9 cellular contexts compared by ENCODE assay signal in the genomic region with DNA sequence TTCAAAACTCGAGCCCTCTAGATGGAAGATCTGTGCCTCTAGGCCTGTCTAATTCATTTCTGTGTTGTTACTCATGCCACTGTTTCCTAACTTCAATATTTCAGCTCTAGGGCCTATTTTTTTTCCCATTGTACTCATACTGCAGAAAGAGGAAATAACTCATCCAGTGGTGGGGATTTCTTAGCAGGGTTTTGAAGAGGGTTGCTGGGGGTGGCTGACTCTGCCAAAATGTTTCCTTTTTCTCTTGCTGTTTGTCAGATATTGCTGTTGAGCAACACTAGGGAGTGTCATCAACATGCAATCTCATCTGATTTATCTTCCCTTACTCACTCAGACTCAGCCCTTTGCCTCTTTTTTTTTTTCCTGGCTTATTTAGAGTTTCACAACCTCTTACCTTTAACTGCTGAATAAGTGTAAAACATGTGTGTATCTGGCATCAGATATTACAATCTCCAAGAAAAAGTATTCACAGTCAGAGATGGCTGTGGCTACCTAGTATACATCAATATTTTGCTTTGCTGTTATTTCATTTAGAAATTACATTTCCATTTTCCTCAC.
DNase-seq lines count a peak whose midpoint lies in the region; ATAC-seq and TF ChIP-seq lines count a peak whose summit lies in the region.
"Had no signal": no experiment of that assay in that cellular context is flagged by ENCODE, and none has a peak within 500 bp of the region (broad histone marks: within the 10 kb centered on the region; RNA-seq: fewer than 3 reads in every experiment).

No MANE protein-coding gene starts in this region.

- H3K4me1 Mint-ChIP-seq in MCF 10A (ENCODE audit: insufficient read depth, unreplicated experiment), result peaks cover 17% of the 10 kb centered on the region
- peaks cover 14% of the 10 kb centered on the region for H3K4me1 Mint-ChIP-seq in stimulated activated effector memory CD8-positive, alpha-beta T cell treated with anti-CD3 and anti-CD28 coated beads, Interleukin-12 subunit alpha, Interleukin-12 subunit beta, amount 100 ng/mL, for 72 hours

- POLR2A ChIA-PET in SK-N-SH (lab: Yijun Ruan, JAX) (no interaction called here), MCF 10A (lab: Yijun Ruan, JAX) (interaction anchor here (0.6 to 8.3 kb wide), 21 partner anchors 11 to 362 kb away, joined by 3 to 138 read pairs (median 5); partner anchors contain the start of genes DUSP6 and GALNT4)

- no peak overlapping the region for H3K4me3 ChIP-seq in SK-N-SH (ENCODE audit: low read depth in 2 of 2, low read length in 1 of 2)

- no peaks in the 10 kb centered on the region for H3K9me2 ChIP-seq in SK-N-SH

- WGBS in SK-N-SH (ENCODE audit: low lambda C conversion rate), result 13% methylated on average over 1 of the region's 1 CpG

- no peaks in the 10 kb centered on the region for H3K27me3 Mint-ChIP-seq in MCF 10A (ENCODE audit: insufficient read depth, unreplicated experiment)

- peaks cover 11 to 42% of the 10 kb centered on the region in 2 experiments for H3K4me1 ChIP-seq in SK-N-SH (ENCODE audit: control insufficient read depth in 1 of 2, insufficient read depth in 2 of 2, low read depth in 1 of 2, low read length in 1 of 2)

- H2AFZ ChIP-seq in SK-N-SH (ENCODE audit: low read depth), result no peak overlapping the region; the same call in 1 of the 2 replicates

- peak overlapping the region; percentile 48; the same call in 1 of the 2 replicates for H3K9ac ChIP-seq in SK-N-SH

- no peak overlapping the region for H3K4me3 Mint-ChIP-seq in MCF 10A (ENCODE audit: unreplicated experiment)
- H3K4me3 Mint-ChIP-seq in stimulated activated effector memory CD8-positive, alpha-beta T cell treated with anti-CD3 and anti-CD28 coated beads, Interleukin-12 subunit alpha, Interleukin-12 subunit beta, amount 100 ng/mL, for 72 hours, result no peak overlapping the region

- DNase-seq in NK-92 treated with Interleukin-12 subunit alpha and Interleukin-12 subunit beta, amount 100 ng/mL, for 24 hours (lab: John Stamatoyannopoulos, UW), result peak; percentile 31
- DNase-seq in NK-92 (lab: John Stamatoyannopoulos, UW; ENCODE audit: unreplicated experiment) (no peak), SK-N-SH (no peak), MCF 10A (ENCODE audit: unreplicated experiment) (peak; percentile 99), medulla oblongata (ENCODE audit: extremely low spot score) (peak; percentile 86)
- peak; percentile 26 to 80 for DNase-seq in stimulated activated effector memory CD8-positive, alpha-beta T cell treated with anti-CD3 and anti-CD28 coated beads, Interleukin-12 subunit alpha, Interleukin-12 subunit beta, amount 100 ng/mL, for 72 hours (ENCODE audit: low spot score in 2 of 2)

- no peaks in the 10 kb centered on the region for H3K9me3 Mint-ChIP-seq in MCF 10A (ENCODE audit: unreplicated experiment)
- H3K9me3 Mint-ChIP-seq in stimulated activated effector memory CD8-positive, alpha-beta T cell treated with anti-CD3 and anti-CD28 coated beads, Interleukin-12 subunit alpha, Interleukin-12 subunit beta, amount 100 ng/mL, for 72 hours, result no peaks in the 10 kb centered on the region

- CTCF ChIA-PET in SK-N-SH (lab: Yijun Ruan, JAX), result interaction anchor here (0.9 kb wide), 1 partner anchor 10 kb away, joined by 3 read pairs; no protein-coding TSS in a partner anchor
- CTCF ChIA-PET in MCF 10A (lab: Yijun Ruan, JAX), result interaction anchor here (0.6 to 1.3 kb wide), 3 partner anchors 12 to 299 kb away, joined by 3 to 5 read pairs (median 4); no protein-coding TSS in a partner anchor

- peak in 1 of 2 experiments; percentile 64; a peak in 1 of 4 replicates for TF ChIP-seq EP300 in SK-N-SH (IDR thresholded peaks at IDR 0.05; ENCODE audit: borderline replicate concordance in 1 of 2, low read depth in 1 of 2, low read length in 1 of 2)

- peak; percentile 97 for ATAC-seq in stimulated activated effector memory CD8-positive, alpha-beta T cell treated with anti-CD3 and anti-CD28 coated beads, Interleukin-12 subunit alpha, Interleukin-12 subunit beta, amount 100 ng/mL, for 72 hours
- ATAC-seq in HG03520 (IDR thresholded peaks at IDR 0.05; ENCODE audit: unreplicated experiment) (no peak), GM21737 (IDR thresholded peaks at IDR 0.05; ENCODE audit: unreplicated experiment) (no peak)

- no peaks in the 10 kb centered on the region for H3K36me3 ChIP-seq in SK-N-SH (replicated peaks in 1 of 2; ENCODE audit: control insufficient read depth in 1 of 2, insufficient read depth in 2 of 2, low read length in 1 of 2)

- no peaks in the 10 kb centered on the region for H3K79me2 ChIP-seq in SK-N-SH (ENCODE audit: insufficient read depth)

- H3F3A ChIP-seq in SK-N-SH (replicated peaks; ENCODE audit: insufficient read depth), result peaks cover 32% of the 10 kb centered on the region

- H3K4me2 ChIP-seq in SK-N-SH, result peak overlapping the region; percentile 38; the same call in 1 of the 2 replicates

- no TSS peak for BruUV-seq in MCF 10A (replicated peaks; lab: Mats Ljungman, UMichigan)

- TF ChIP-seq CTCF in SK-N-SH (IDR thresholded peaks at IDR 0.05) (no peak), MCF 10A (IDR thresholded peaks at IDR 0.05; ENCODE audit: unreplicated experiment) (no peak)

- no peaks in the 10 kb centered on the region for H4K20me1 ChIP-seq in SK-N-SH (ENCODE audit: insufficient read depth)

- H3K27me3 ChIP-seq in SK-N-SH (ENCODE audit: insufficient read depth), result no peaks in the 10 kb centered on the region

- H3K36me3 Mint-ChIP-seq in MCF 10A (ENCODE audit: insufficient read depth, unreplicated experiment), result no peaks in the 10 kb centered on the region
- no peaks in the 10 kb centered on the region for H3K36me3 Mint-ChIP-seq in stimulated activated effector memory CD8-positive, alpha-beta T cell treated with anti-CD3 and anti-CD28 coated beads, Interleukin-12 subunit alpha, Interleukin-12 subunit beta, amount 100 ng/mL, for 72 hours

- intact Hi-C loops in MCF 10A (cut with micrococcal nuclease), result loop anchor here (1.0 to 10.0 kb wide), 6 partner anchors 18 to 300 kb away; no protein-coding TSS in a partner anchor

- H3K27ac Mint-ChIP-seq in MCF 10A (ENCODE audit: low read depth, unreplicated experiment), result no peak overlapping the region
- H3K27ac Mint-ChIP-seq in stimulated activated effector memory CD8-positive, alpha-beta T cell treated with anti-CD3 and anti-CD28 coated beads, Interleukin-12 subunit alpha, Interleukin-12 subunit beta, amount 100 ng/mL, for 72 hours, result no peak overlapping the region

- TF ChIP-seq RAD21 in SK-N-SH (IDR thresholded peaks at IDR 0.05; ENCODE audit: low read length), result no peak

- H3K9me3 ChIP-seq in SK-N-SH, result no peaks in the 10 kb centered on the region

- peak overlapping the region; percentile 47 to 94; a peak in 3 of 4 replicates for H3K27ac ChIP-seq in SK-N-SH (ENCODE audit: low read depth in 2 of 2, low read length in 1 of 2)
- H3K27ac ChIP-seq: C4-2B had no signal

TF ChIP-seq in SK-N-SH, 30 proteins besides CTCF, POLR2A, EP300 and RAD21:
- 0 out of 2 replicates have a peak, but pooled peaks have one; percentile 14 for TF ChIP-seq MAX (IDR thresholded peaks at IDR 0.05; ENCODE audit: low read depth)
- TF ChIP-seq TEAD4 (IDR thresholded peaks at IDR 0.05; ENCODE audit: borderline replicate concordance, insufficient read depth), result 0 out of 2 replicates have a peak, but pooled peaks have one; percentile 33
- TF ChIP-seq MEF2A (IDR thresholded peaks at IDR 0.05; ENCODE audit: borderline replicate concordance, low read depth), result peak; percentile 23; the same call in 1 of the 2 replicates
- no peak for TF ChIP-seq EZH2phosphoT487 (IDR thresholded peaks at IDR 0.05; ENCODE audit: borderline replicate concordance, low read depth)
- TF ChIP-seq RXRA (IDR thresholded peaks at IDR 0.05; ENCODE audit: borderline replicate concordance, low read depth), result peak; percentile 33; the same call in 1 of the 2 replicates
- TF ChIP-seq JUND (IDR thresholded peaks at IDR 0.05), result peak; percentile 77
- peak; percentile 81 for TF ChIP-seq TCF12 (IDR thresholded peaks at IDR 0.05)
- TF ChIP-seq FOXJ3 (CRISPR knock-in tag; IDR thresholded peaks at IDR 0.05), result no peak
- TF ChIP-seq FOSL2 (IDR thresholded peaks at IDR 0.05; ENCODE audit: borderline replicate concordance, low read depth), result peak; percentile 53; the same call in 1 of the 2 replicates
- peak; percentile 26; the same call in 1 of the 2 replicates for TF ChIP-seq TAF1 (IDR thresholded peaks at IDR 0.05; ENCODE audit: borderline replicate concordance, low read depth, low read length)
- TF ChIP-seq, protein P1, sequence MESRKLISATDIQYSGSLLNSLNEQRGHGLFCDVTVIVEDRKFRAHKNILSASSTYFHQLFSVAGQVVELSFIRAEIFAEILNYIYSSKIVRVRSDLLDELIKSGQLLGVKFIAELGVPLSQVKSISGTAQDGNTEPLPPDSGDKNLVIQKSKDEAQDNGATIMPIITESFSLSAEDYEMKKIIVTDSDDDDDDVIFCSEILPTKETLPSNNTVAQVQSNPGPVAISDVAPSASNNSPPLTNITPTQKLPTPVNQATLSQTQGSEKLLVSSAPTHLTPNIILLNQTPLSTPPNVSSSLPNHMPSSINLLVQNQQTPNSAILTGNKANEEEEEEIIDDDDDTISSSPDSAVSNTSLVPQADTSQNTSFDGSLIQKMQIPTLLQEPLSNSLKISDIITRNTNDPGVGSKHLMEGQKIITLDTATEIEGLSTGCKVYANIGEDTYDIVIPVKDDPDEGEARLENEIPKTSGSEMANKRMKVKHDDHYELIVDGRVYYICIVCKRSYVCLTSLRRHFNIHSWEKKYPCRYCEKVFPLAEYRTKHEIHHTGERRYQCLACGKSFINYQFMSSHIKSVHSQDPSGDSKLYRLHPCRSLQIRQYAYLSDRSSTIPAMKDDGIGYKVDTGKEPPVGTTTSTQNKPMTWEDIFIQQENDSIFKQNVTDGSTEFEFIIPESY (IDR thresholded peaks at IDR 0.05; ENCODE audit: borderline replicate concordance, low read depth), result 0 out of 2 replicates have a peak, but pooled peaks have one; percentile 40
- TF ChIP-seq NFIC (IDR thresholded peaks at IDR 0.05; ENCODE audit: borderline replicate concordance), result peak; percentile 68
- no peak for TF ChIP-seq NRF1 (IDR thresholded peaks at IDR 0.05; ENCODE audit: low read depth, low read length)
- peak; percentile 93 for TF ChIP-seq PBX3 (IDR thresholded peaks at IDR 0.05)

Comparison
In these comparisons a context has a peak if more than half of its experiments do, and no peak if none do; other contexts are left out.
1. DNase-seq: peak in NK-92 treated with Interleukin-12 subunit alpha and Interleukin-12 subunit beta, amount 100 ng/mL, for 24 hours (single experiment), MCF 10A (single experiment), medulla oblongata (single experiment) and stimulated activated effector memory CD8-positive, alpha-beta T cell treated with anti-CD3 and anti-CD28 coated beads, Interleukin-12 subunit alpha, Interleukin-12 subunit beta, amount 100 ng/mL, for 72 hours (2 of 2); none in NK-92 (single experiment) and SK-N-SH (single experiment).